Comparison of ENCODE assay signal across 8 cellular contexts in the genomic region with DNA sequence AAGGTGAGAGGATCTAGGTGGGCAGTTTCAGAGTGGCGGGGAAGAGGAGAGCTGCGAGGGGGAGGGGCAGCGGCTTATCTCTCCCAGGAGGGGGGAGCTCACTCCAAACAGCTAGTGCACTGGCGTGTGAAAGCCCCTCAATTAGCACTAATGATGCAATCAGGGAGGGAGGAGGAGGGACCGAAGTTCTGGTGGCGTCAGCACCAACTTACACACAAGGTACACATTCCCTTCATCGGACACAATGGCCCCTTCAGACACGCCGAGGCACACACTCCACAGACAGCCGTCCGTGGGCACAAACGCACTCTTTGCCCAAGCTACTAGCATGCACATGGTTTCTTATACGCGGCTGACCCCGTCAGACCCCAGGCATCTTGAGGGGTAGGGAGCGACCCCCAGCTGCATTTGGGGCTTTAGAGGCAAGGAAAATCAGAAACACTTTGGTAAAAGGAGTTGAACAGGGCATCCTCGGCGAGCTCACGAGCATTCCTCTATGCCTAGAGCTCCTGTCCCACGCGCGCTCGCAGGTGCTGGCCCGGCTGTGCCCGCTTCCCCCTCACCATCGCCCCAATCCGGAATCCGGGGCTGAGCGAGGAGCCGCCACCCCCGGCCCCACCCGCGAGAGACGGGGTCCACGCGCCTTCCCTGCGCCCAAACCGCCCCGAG. TPM values are rescaled to one million over a fixed set of nuclear protein-coding genes. Genes with fewer than 3 reads are reported as not detected.
DNase-seq lines count a peak whose midpoint lies in the region; ATAC-seq and TF ChIP-seq lines count a peak whose summit lies in the region.

No MANE protein-coding gene starts in this region.

- intact Hi-C loops in CD14-positive monocyte (cut with micrococcal nuclease) = no loop called here

- peak overlapping the region; percentile 62 for H3K9ac ChIP-seq in skeletal muscle satellite cell (ENCODE audit: low read depth, low read length)

- POLR2A ChIA-PET in activated CD8-positive, alpha-beta T cell treated with anti-CD3 and anti-CD28 coated beads, Interleukin-2, amount 10 ng/mL, durations not matched to agents 7 days and 5 days (lab: Charles Lee) = no interaction called here

- no peaks in the 10 kb centered on the region for H3K9me2 ChIP-seq in hepatocyte (replicated peaks; ENCODE audit: insufficient read depth)

- peak overlapping the region; percentile 84 for H3K27ac ChIP-seq in hepatocyte

- H3K9me3 ChIP-seq in hepatocyte (ENCODE audit: low read depth) = no peaks in the 10 kb centered on the region
- H3K9me3 ChIP-seq in skeletal muscle satellite cell (replicated peaks; ENCODE audit: low read length) = no peaks in the 10 kb centered on the region

- no peak for TF ChIP-seq CTCF in CD14-positive monocyte (IDR thresholded peaks at IDR 0.05)
- TF ChIP-seq CTCF in HFF-Myc (IDR thresholded peaks at IDR 0.05; ENCODE audit: low read depth, low read length, missing control alignments) = no peak
- no peak for TF ChIP-seq CTCF in hepatocyte (IDR thresholded peaks at IDR 0.05; ENCODE audit: poor library complexity)

- peak overlapping the region; percentile 6 for H2AFZ ChIP-seq in hepatocyte

- CTCF ChIA-PET in activated CD8-positive, alpha-beta T cell treated with anti-CD3 and anti-CD28 coated beads, Interleukin-2, amount 10 ng/mL, durations not matched to agents 7 days and 5 days (lab: Charles Lee) = no interaction called here

- no peaks in the 10 kb centered on the region for H4K20me1 ChIP-seq in hepatocyte (ENCODE audit: insufficient read depth, poor library complexity, severe bottlenecking)

- DNase-seq in CD14-positive monocyte (ENCODE audit: low spot score) (no peak), HFF-Myc (ENCODE audit: extremely low read depth, low read depth) (no peak), hepatocyte (ENCODE audit: low spot score) (peak; percentile 80), GF-D8 (lab: John Stamatoyannopoulos, UW) (no peak)
- DNase-seq in activated CD8-positive, alpha-beta T cell treated with anti-CD3 and anti-CD28 coated beads, Interleukin-2, amount 10 ng/mL, durations not matched to agents 7 days and 5 days = no peak

- H3K4me1 Mint-ChIP-seq in CD14-positive monocyte = peaks cover 7% of the 10 kb centered on the region
- peaks cover 2% of the 10 kb centered on the region for H3K4me1 Mint-ChIP-seq in activated CD8-positive, alpha-beta T cell treated with anti-CD3 and anti-CD28 coated beads, Interleukin-2, amount 10 ng/mL, durations not matched to agents 7 days and 5 days (ENCODE audit: low read depth)

- H3K4me3 Mint-ChIP-seq in CD14-positive monocyte = peak overlapping the region; percentile 55 to 85
- peak overlapping the region; percentile 40 for H3K4me3 Mint-ChIP-seq in activated CD8-positive, alpha-beta T cell treated with anti-CD3 and anti-CD28 coated beads, Interleukin-2, amount 10 ng/mL, durations not matched to agents 7 days and 5 days

- 3% methylated on average over 36 of the region's 39 CpGs for WGBS in hepatocyte (ENCODE audit: low lambda C conversion rate, missing lambda C conversion rate)

- H3K4me2 ChIP-seq in hepatocyte (peak overlapping the region; percentile 94), skeletal muscle satellite cell (ENCODE audit: low read length) (peak overlapping the region; percentile 93)

- peaks cover 0 to 9% (median 5%) of the 10 kb centered on the region in 7 donors for H3K9me3 Mint-ChIP-seq in CD14-positive monocyte
- no peaks in the 10 kb centered on the region for H3K9me3 Mint-ChIP-seq in activated CD8-positive, alpha-beta T cell treated with anti-CD3 and anti-CD28 coated beads, Interleukin-2, amount 10 ng/mL, durations not matched to agents 7 days and 5 days (ENCODE audit: insufficient read depth)

- H3K36me3 ChIP-seq in hepatocyte (replicated peaks; ENCODE audit: insufficient read depth, low read depth) = no peaks in the 10 kb centered on the region
- H3K36me3 ChIP-seq in skeletal muscle satellite cell (ENCODE audit: insufficient read depth, low read length) = no peaks in the 10 kb centered on the region

- peak; percentile 25 for ATAC-seq in activated CD8-positive, alpha-beta T cell treated with anti-CD3 and anti-CD28 coated beads, Interleukin-2, amount 10 ng/mL, durations not matched to agents 7 days and 5 days
- ATAC-seq in GM19351 (IDR thresholded peaks at IDR 0.05; ENCODE audit: unreplicated experiment) (no peak), HG03378 (IDR thresholded peaks at IDR 0.05; ENCODE audit: unreplicated experiment) (no peak)

- H3K36me3 Mint-ChIP-seq in CD14-positive monocyte = no peaks in the 10 kb centered on the region
- H3K36me3 Mint-ChIP-seq in activated CD8-positive, alpha-beta T cell treated with anti-CD3 and anti-CD28 coated beads, Interleukin-2, amount 10 ng/mL, durations not matched to agents 7 days and 5 days (ENCODE audit: low read depth) = no peaks in the 10 kb centered on the region

- peak overlapping the region; percentile 37 for H3K4me3 ChIP-seq in HFF-Myc (replicated peaks; ENCODE audit: low read depth, low read length)
- peak overlapping the region; percentile 62 for H3K4me3 ChIP-seq in hepatocyte
- H3K4me3 ChIP-seq in skeletal muscle satellite cell (ENCODE audit: low read length) = peak overlapping the region; percentile 70

- no peak overlapping the region for H3K27ac Mint-ChIP-seq in CD14-positive monocyte
- no peak overlapping the region for H3K27ac Mint-ChIP-seq in activated CD8-positive, alpha-beta T cell treated with anti-CD3 and anti-CD28 coated beads, Interleukin-2, amount 10 ng/mL, durations not matched to agents 7 days and 5 days

- H3K27me3 Mint-ChIP-seq in CD14-positive monocyte (ENCODE audit: low read depth in 3 of 3) = peaks cover 63 to 74% (median 67%) of the 10 kb centered on the region in 3 donors
- peaks cover 61% of the 10 kb centered on the region for H3K27me3 Mint-ChIP-seq in activated CD8-positive, alpha-beta T cell treated with anti-CD3 and anti-CD28 coated beads, Interleukin-2, amount 10 ng/mL, durations not matched to agents 7 days and 5 days (ENCODE audit: low read depth)

- H3K79me2 ChIP-seq in hepatocyte = peaks cover 36% of the 10 kb centered on the region

- H3K27me3 ChIP-seq in hepatocyte (no peaks in the 10 kb centered on the region), skeletal muscle satellite cell (ENCODE audit: control insufficient read depth, insufficient read depth, low read length) (peaks cover 37% of the 10 kb centered on the region)

- H3K4me1 ChIP-seq in hepatocyte (ENCODE audit: insufficient read depth) (peaks cover 23% of the 10 kb centered on the region), skeletal muscle satellite cell (ENCODE audit: control insufficient read depth, insufficient read depth, low read length) (peaks cover 8% of the 10 kb centered on the region)

RNA-seq across cellular contexts. Expression of a gene that starts 0.9 kb away (rescaled TPM):
- polyA plus RNA-seq in CD14-positive monocyte (not detected), hepatocyte (270 and 281 TPM in 2 replicates)
- total RNA-seq in activated CD8-positive, alpha-beta T cell treated with anti-CD3 and anti-CD28 coated beads, Interleukin-2, amount 10 ng/mL, durations not matched to agents 7 days and 5 days = not detected
- total RNA-seq in hepatocyte = 278 and 339 TPM in 2 replicates
- 4.8 and 13.4 TPM in 2 replicates for total RNA-seq in skeletal muscle satellite cell (2012; rRNA removed)

Comparison
In these comparisons a context has a peak if more than half of its experiments do, and no peak if none do; other contexts are left out.
1. RNA of a gene that starts 0.9 kb away (total RNA-seq): 278 to 339 TPM in hepatocyte; not detected in activated CD8-positive, alpha-beta T cell treated with anti-CD3 and anti-CD28 coated beads, Interleukin-2, amount 10 ng/mL, durations not matched to agents 7 days and 5 days; every median in the first group is over 100 times any median in the second.
2. Peak in every context shown above with its lines, with median percentiles within 50 percentile points of each other: H3K4me3 ChIP-seq.